Comparison of ENCODE assay signal across 14 cellular contexts in the genomic region with DNA sequence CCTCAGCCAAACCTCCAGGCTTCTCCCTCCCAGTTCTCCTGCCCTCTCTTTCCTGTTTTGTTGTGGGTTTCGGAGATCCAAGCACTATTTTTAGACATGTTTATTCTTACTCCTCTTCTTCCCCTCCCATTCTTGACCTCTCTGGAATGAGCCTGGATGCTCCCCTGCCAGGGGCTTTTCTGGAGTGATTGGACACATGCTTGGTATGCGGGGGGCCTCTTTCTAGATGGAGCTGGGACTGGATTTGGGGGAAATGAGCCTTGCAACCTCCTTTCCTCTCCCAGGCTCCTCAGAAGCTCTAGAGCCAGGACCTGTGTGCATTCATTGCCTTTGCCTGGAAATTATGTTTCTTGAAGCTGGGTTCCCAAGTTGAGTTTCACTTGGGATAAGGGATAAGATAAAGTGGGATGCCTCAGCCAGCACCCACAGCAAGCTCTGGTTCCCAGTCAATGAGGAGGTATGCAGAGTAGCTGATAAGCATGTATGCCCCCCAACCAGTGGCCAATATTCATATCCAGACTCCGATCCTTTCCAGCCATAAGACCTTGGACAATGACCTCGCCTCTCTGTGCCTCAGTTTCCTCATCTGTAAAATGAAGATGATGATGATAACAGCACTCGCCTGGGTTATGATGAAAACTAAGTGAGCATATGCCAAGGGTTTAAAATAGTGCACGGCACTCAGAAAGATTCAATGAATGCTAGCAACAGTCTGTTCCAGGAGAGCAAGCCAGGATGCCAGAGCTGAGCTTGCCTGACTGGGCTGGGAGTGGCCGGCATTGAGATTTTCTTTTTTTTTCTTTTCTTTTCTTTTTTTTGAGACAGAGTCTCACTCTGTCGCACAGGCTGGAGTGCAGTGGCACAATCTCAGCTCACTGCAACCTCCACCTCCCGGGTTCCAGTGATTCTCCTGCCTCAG.
DNase-seq lines count a peak whose midpoint lies in the region; ATAC-seq and TF ChIP-seq lines count a peak whose summit lies in the region.
"Had no signal": no experiment of that assay in that cellular context is flagged by ENCODE, and none has a peak within 500 bp of the region (broad histone marks: within the 10 kb centered on the region; RNA-seq: fewer than 3 reads in every experiment).

No MANE protein-coding gene starts in this region.

- H3K4me1 Mint-ChIP-seq in natural killer cell treated with Interleukin-12 subunit alpha and Interleukin-12 subunit beta and Interleukin-15 and Interleukin-18, amount 100 ng/mL, for 72 hours (ENCODE audit: low read depth in 2 of 2): peaks cover 15 to 26% of the 10 kb centered on the region in 2 donors

- peaks cover 13% of the 10 kb centered on the region for H3K36me3 Mint-ChIP-seq in natural killer cell treated with Interleukin-12 subunit alpha and Interleukin-12 subunit beta and Interleukin-15 and Interleukin-18, amount 100 ng/mL, for 72 hours

- no peak for ATAC-seq in natural killer cell treated with Interleukin-12 subunit alpha and Interleukin-12 subunit beta and Interleukin-15 and Interleukin-18, amount 100 ng/mL, for 72 hours
- ATAC-seq: activated CD8-positive, alpha-beta T cell treated with anti-CD3 and anti-CD28 coated beads, Interleukin-2, amount 10 ng/mL, durations not matched to agents 7 days and 5 days; activated naive CD4-positive, alpha-beta T cell treated with anti-CD3 and anti-CD28 coated beads, Interleukin-2, amount 50 U/mL, for 72 hours had no signal

- H3K4me3 Mint-ChIP-seq in natural killer cell treated with Interleukin-12 subunit alpha and Interleukin-12 subunit beta and Interleukin-15 and Interleukin-18, amount 100 ng/mL, for 72 hours: peak overlapping the region; percentile 26
- H3K4me3 Mint-ChIP-seq: activated CD8-positive, alpha-beta T cell treated with anti-CD3 and anti-CD28 coated beads, Interleukin-2, amount 10 ng/mL, durations not matched to agents 7 days and 5 days; H9; T-helper 2 cell treated with Interferon-gamma antibody and Interleukin-4, amounts not matched to agents 5 μg/mL and 100 μg/mL, for 36 hours had no signal

- no peak for TF ChIP-seq POLR2A in transverse colon (IDR thresholded peaks at IDR 0.05)

- no peaks in the 10 kb centered on the region for H4K20me1 ChIP-seq in fibroblast of lung (ENCODE audit: control insufficient read depth, extremely low read depth, insufficient read depth, low read length)

- intact Hi-C loops in transverse colon (cut with DNase I; ENCODE audit: low total_unique reads): loop anchor here (10.0 kb wide), 1 partner anchor 411 kb away; no protein-coding TSS in a partner anchor

- CTCF ChIA-PET in RWPE1 (lab: Yijun Ruan, JAX): interaction anchor here (0.6 to 2.4 kb wide), 15 partner anchors 11 to 709 kb away, joined by 3 to 11 read pairs (median 3); a partner anchor contains a TSS

- H3K9me3 ChIP-seq in fibroblast of lung (ENCODE audit: control insufficient read depth, insufficient read depth, low read depth, low read length): peaks cover 1% of the 10 kb centered on the region
- H3K9me3 ChIP-seq in transverse colon: peaks cover 4 to 5% of the 10 kb centered on the region in 2 donors

- no peak overlapping the region for H2AFZ ChIP-seq in fibroblast of lung (ENCODE audit: low read length)

- no peak overlapping the region for H3K4me2 ChIP-seq in fibroblast of lung (ENCODE audit: extremely low read depth, insufficient read depth, low read length)

- H3K4me3 ChIP-seq in fibroblast of lung (replicated peaks in 1 of 4; ENCODE audit: control extremely low read depth in 1 of 4, insufficient read depth in 1 of 4, low read depth in 3 of 4, low read length in 4 of 4) (no peak overlapping the region), transverse colon (no peak overlapping the region)

- H3K4me1 ChIP-seq in fibroblast of lung (ENCODE audit: control insufficient read depth, extremely low read depth, insufficient read depth, low read length) (peaks cover 10% of the 10 kb centered on the region), transverse colon (peaks cover 5 to 33% (median 22%) of the 10 kb centered on the region in 4 donors)

- no peak for TF ChIP-seq EP300 in transverse colon (IDR thresholded peaks at IDR 0.05; ENCODE audit: low read depth)

- no peaks in the 10 kb centered on the region for H3K36me3 ChIP-seq in fibroblast of lung (ENCODE audit: control insufficient read depth, insufficient read depth, low read length)
- no peaks in the 10 kb centered on the region for H3K36me3 ChIP-seq in transverse colon

- 67 to 77% methylated on average over 1 to 9 of the region's 9 CpGs for WGBS in transverse colon (ENCODE audit: low coverage in 1 of 2), 2 donors

- POLR2A ChIA-PET in RWPE1 (lab: Yijun Ruan, JAX; ENCODE audit: low non-redundant PET): no interaction called here

- H3K27ac Mint-ChIP-seq in natural killer cell treated with Interleukin-12 subunit alpha and Interleukin-12 subunit beta and Interleukin-15 and Interleukin-18, amount 100 ng/mL, for 72 hours: peak overlapping the region; percentile 63 to 80
- H3K27ac Mint-ChIP-seq: activated CD8-positive, alpha-beta T cell treated with anti-CD3 and anti-CD28 coated beads, Interleukin-2, amount 10 ng/mL, durations not matched to agents 7 days and 5 days; activated naive CD4-positive, alpha-beta T cell treated with anti-CD3 and anti-CD28 coated beads, Interleukin-2, amount 50 U/mL, for 72 hours; T-helper 2 cell treated with Interferon-gamma antibody and Interleukin-4, amounts not matched to agents 5 μg/mL and 100 μg/mL, for 36 hours had no signal

- in situ Hi-C loops in transverse colon (cut with MboI; ENCODE audit: low pct_ligation_motif_present in 1 of 4, low pct_unique_long_range_greater_than_20kb in 1 of 4, low sequenced_read_pairs in 3 of 4): loop anchor here (10.0 to 25.0 kb wide), 9 partner anchors 179 to 731 kb away; a partner anchor contains a TSS

- H3K27me3 Mint-ChIP-seq in natural killer cell treated with Interleukin-12 subunit alpha and Interleukin-12 subunit beta and Interleukin-15 and Interleukin-18, amount 100 ng/mL, for 72 hours: peaks cover 17 to 25% of the 10 kb centered on the region in 2 donors

- no peaks in the 10 kb centered on the region for H3K79me2 ChIP-seq in fibroblast of lung (ENCODE audit: control insufficient read depth, insufficient read depth, low read length)

- H3K27ac ChIP-seq in RWPE1 (peak overlapping the region; percentile 16; the same call in 1 of the 2 replicates), fibroblast of lung (ENCODE audit: insufficient read depth, low read length) (peak overlapping the region; percentile 43), transverse colon (peak overlapping the region; percentile 80 to 83 (median 82))

- H3K27me3 ChIP-seq in fibroblast of lung (ENCODE audit: control insufficient read depth, insufficient read depth, low read length): no peaks in the 10 kb centered on the region
- no peaks in the 10 kb centered on the region for H3K27me3 ChIP-seq in transverse colon

- TF ChIP-seq CTCF in RWPE1 (conservative IDR thresholded peaks at IDR 0.05; ENCODE audit: low read depth) (no peak), fibroblast of lung (conservative IDR thresholded peaks at IDR 0.05 in 1 of 2, IDR thresholded peaks at IDR 0.05 in 1 of 2; ENCODE audit: low read depth in 1 of 2, low read length in 2 of 2) (no peak), transverse colon (IDR thresholded peaks at IDR 0.05) (no peak)

- peak overlapping the region; percentile 20 for H3K9ac ChIP-seq in fibroblast of lung (ENCODE audit: insufficient read depth, low read length)

- H3K9me3 Mint-ChIP-seq in natural killer cell treated with Interleukin-12 subunit alpha and Interleukin-12 subunit beta and Interleukin-15 and Interleukin-18, amount 100 ng/mL, for 72 hours: peaks cover 3% of the 10 kb centered on the region

- no peak for DNase-seq in RWPE1 (ENCODE audit: low spot score)
- DNase-seq in fibroblast of lung (ENCODE audit: low read depth in 2 of 2): peak in 1 of 2 donors; percentile 57
- DNase-seq in natural killer cell treated with Interleukin-12 subunit alpha and Interleukin-12 subunit beta and Interleukin-15 and Interleukin-18, amount 100 ng/mL, for 72 hours (ENCODE audit: low spot score): no peak
- DNase-seq in transverse colon: no peak
- DNase-seq in medulla oblongata (ENCODE audit: extremely low spot score): no peak
- DNase-seq in activated gamma-delta T cell (lab: John Stamatoyannopoulos, UW): no peak
- no peak for DNase-seq in NCI-H510A treated with DMSO at 0.1 percent for 48 hours (lab: John Stamatoyannopoulos, UW)
- DNase-seq: activated CD8-positive, alpha-beta T cell treated with anti-CD3 and anti-CD28 coated beads, Interleukin-2, amount 10 ng/mL, durations not matched to agents 7 days and 5 days; Caco-2; H9; midbrain; NCI-H2029 had no signal

Comparison
In these comparisons a context has a peak if more than half of its experiments do, and no peak if none do; other contexts are left out.
1. H3K27ac ChIP-seq: peak in every context shown above with its lines; median percentile 82 in transverse colon; 43 in fibroblast of lung; 16 in RWPE1.